ENCODE assay signal across 1 cellular context in the genomic region with DNA sequence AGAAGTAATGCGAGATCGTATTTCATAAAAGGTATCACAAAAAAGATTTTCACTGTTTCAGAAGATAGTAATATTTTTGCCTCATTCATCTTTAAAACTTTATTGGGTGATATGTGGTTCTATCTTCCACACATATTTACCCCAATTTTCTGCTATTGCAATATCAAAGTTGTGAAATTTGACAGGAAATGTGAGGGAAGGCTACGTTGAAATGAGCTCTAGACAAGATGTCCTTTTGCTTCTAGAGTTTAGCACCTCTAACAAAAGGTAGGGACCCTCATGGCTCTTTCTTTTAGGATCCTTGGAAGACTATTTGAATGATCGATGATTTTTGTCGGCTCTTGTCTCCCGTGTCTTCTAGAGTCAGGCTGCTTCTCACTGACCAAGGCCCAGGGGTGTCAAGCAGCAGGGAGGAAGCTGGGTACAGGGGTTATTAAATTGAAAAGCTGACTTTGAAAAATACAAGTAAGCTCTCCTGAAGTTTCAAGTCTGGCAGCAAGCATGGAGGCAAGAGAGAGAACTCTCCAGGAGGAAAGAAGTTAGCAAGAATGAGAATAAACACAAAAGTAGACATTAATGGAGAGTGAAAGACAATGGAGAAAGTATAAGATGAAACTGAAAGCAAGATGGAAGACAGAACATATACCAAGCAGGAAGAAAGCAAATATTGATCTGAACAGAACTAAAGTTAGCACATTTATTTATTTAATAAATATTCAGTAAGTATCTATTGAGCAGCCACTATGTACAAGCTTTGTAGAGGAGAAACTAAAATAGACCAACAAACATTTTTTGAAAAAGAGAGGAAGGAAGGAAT.
TF ChIP-seq lines count a peak whose summit lies in the region.

No MANE protein-coding gene starts in this region.

TF ChIP-seq in K562, 482 proteins besides CTCF, POLR2A, EP300 and RAD21 (continued from another document):
- TF ChIP-seq, protein P1, sequence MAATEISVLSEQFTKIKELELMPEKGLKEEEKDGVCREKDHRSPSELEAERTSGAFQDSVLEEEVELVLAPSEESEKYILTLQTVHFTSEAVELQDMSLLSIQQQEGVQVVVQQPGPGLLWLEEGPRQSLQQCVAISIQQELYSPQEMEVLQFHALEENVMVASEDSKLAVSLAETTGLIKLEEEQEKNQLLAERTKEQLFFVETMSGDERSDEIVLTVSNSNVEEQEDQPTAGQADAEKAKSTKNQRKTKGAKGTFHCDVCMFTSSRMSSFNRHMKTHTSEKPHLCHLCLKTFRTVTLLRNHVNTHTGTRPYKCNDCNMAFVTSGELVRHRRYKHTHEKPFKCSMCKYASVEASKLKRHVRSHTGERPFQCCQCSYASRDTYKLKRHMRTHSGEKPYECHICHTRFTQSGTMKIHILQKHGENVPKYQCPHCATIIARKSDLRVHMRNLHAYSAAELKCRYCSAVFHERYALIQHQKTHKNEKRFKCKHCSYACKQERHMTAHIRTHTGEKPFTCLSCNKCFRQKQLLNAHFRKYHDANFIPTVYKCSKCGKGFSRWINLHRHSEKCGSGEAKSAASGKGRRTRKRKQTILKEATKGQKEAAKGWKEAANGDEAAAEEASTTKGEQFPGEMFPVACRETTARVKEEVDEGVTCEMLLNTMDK (IDR thresholded peaks at IDR 0.05; ENCODE audit: borderline replicate concordance, insufficient read depth, low read depth, low read length, poor library complexity, severe bottlenecking) = no peak
- no peak for TF ChIP-seq SIN3A (IDR thresholded peaks at IDR 0.05; ENCODE audit: borderline replicate concordance in 2 of 2, control insufficient read depth in 1 of 2, low read depth in 2 of 2, low read length in 2 of 2)
- no peak for TF ChIP-seq EHMT2 (IDR thresholded peaks at IDR 0.05)
- TF ChIP-seq ZBED1 (IDR thresholded peaks at IDR 0.05) = no peak
- no peak for TF ChIP-seq FOXA3 (CRISPR knock-in tag; conservative IDR thresholded peaks at IDR 0.05 in 1 of 2, IDR thresholded peaks at IDR 0.05 in 1 of 2)
